Comparison of ENCODE assay signal across 7 cellular contexts in the genomic region with DNA sequence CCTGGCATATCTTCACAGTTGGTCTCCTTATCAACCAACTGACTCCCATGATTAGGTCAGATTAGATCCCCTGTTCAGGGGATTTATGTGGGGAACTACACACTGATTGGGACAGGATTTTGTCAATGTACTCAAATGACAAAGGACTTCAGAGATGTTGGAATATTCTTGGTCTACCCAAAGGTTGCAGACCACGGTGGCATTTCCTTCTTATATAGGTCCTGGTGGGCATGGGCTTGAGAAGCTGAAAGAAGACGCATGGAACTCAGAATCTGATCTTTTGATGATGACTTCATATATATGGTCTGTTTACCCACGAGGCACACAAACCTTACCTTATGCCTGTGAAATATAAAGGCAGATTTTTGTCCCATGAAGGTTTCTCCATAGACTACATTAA. TPM values are rescaled to one million over a fixed set of nuclear protein-coding genes. Genes with fewer than 3 reads are reported as not detected.
"Had no signal": no experiment of that assay in that cellular context is flagged by ENCODE, and none has a peak within 500 bp of the region (broad histone marks: within the 10 kb centered on the region; RNA-seq: fewer than 3 reads in every experiment).

No MANE protein-coding gene starts in this region.

- FAIRE-seq: HTR-8/SVneo, K562 had no signal

- ATAC-seq: K562 had no signal

- H3K4me3 ChIP-seq: K562 had no signal

- DNase-seq: IMR-90, KBM-7, KG1 had no signal

- H3K27ac ChIP-seq: HL-60 had no signal

RNA-seq across cellular contexts. Expression of a gene that starts 33.4 kb away (rescaled TPM):
- polyA plus RNA-seq: IgD-negative memory B cell, IMR-90 had no signal
